Comparison of ENCODE assay signal across 19 cellular contexts in genomic region chr9:17318821-17319320, GRCh38.
DNase-seq lines count a peak whose midpoint lies in the region; ATAC-seq and TF ChIP-seq lines count a peak whose summit lies in the region.
"Had no signal": no experiment of that assay in that cellular context is flagged by ENCODE, and none has a peak within 500 bp of the region (broad histone marks: within the 10 kb centered on the region; RNA-seq: fewer than 3 reads in every experiment).

No MANE protein-coding gene starts in this region.

- no peak overlapping the region for H3K4me3 Mint-ChIP-seq in activated T-helper 17 cell treated with anti-CD3 and anti-CD28 coated beads, Interleukin-2, amount 50 U/mL, for 72 hours
- H3K4me3 Mint-ChIP-seq in Caco-2 (ENCODE audit: unreplicated experiment): no peak overlapping the region
- H3K4me3 Mint-ChIP-seq: CD14-positive monocyte had no signal

- H3F3A ChIP-seq in GM23248 (ENCODE audit: insufficient read depth): no peaks in the 10 kb centered on the region

- no peak for TF ChIP-seq CTCF in Caco-2 (IDR thresholded peaks at IDR 0.05; ENCODE audit: insufficient read depth in 1 of 2, low read depth in 1 of 2, low read length in 1 of 2, severe bottlenecking in 1 of 2, unreplicated experiment in 1 of 2)

- intact Hi-C loops in Caco-2 (cut with micrococcal nuclease; ENCODE audit: unreplicated experiment): no loop called here
- intact Hi-C loops in left colon (cut with DNase I, micrococcal nuclease): no loop called here

- no peaks in the 10 kb centered on the region for H3K4me1 Mint-ChIP-seq in activated T-helper 17 cell treated with anti-CD3 and anti-CD28 coated beads, Interleukin-2, amount 50 U/mL, for 72 hours
- H3K4me1 Mint-ChIP-seq in Caco-2 (ENCODE audit: low read depth, unreplicated experiment): no peaks in the 10 kb centered on the region
- H3K4me1 Mint-ChIP-seq: CD14-positive monocyte had no signal

- H3K27me3 Mint-ChIP-seq in activated T-helper 17 cell treated with anti-CD3 and anti-CD28 coated beads, Interleukin-2, amount 50 U/mL, for 72 hours: no peaks in the 10 kb centered on the region
- no peaks in the 10 kb centered on the region for H3K27me3 Mint-ChIP-seq in Caco-2 (ENCODE audit: insufficient read depth, unreplicated experiment)

- peaks cover 10% of the 10 kb centered on the region for H3K9me3 Mint-ChIP-seq in activated T-helper 17 cell treated with anti-CD3 and anti-CD28 coated beads, Interleukin-2, amount 50 U/mL, for 72 hours
- H3K9me3 Mint-ChIP-seq in Caco-2 (ENCODE audit: unreplicated experiment): no peaks in the 10 kb centered on the region

- 83 to 89% methylated on average over 4 of the region's 4 CpGs for WGBS in GM23248 (ENCODE audit: low coverage in 1 of 2, low lambda C conversion rate in 2 of 2, missing lambda C conversion rate in 2 of 2), 2 experiments

- no peak overlapping the region for H3K9ac ChIP-seq in GM23248
- H3K9ac ChIP-seq in adipocyte (ENCODE audit: low read length): no peak overlapping the region

- no peak overlapping the region for H3K4me3 ChIP-seq in GM23248
- no peak overlapping the region for H3K4me3 ChIP-seq in adipocyte (ENCODE audit: low read length)
- no peak overlapping the region for H3K4me3 ChIP-seq in Caco-2 (ENCODE audit: low read depth, low read length)
- H3K4me3 ChIP-seq: GM12878, SJSA1 had no signal

- H3K27ac ChIP-seq in GM23248: no peak overlapping the region
- H3K27ac ChIP-seq: RWPE1, SJSA1 had no signal

- H3K9me2 ChIP-seq in GM23248 (ENCODE audit: insufficient read depth): no peaks in the 10 kb centered on the region

- H3K9me3 ChIP-seq in GM23248 (ENCODE audit: low read depth) (no peaks in the 10 kb centered on the region), adipocyte (ENCODE audit: control insufficient read depth, low read length) (no peaks in the 10 kb centered on the region), Caco-2 (no peaks in the 10 kb centered on the region)
- H3K9me3 ChIP-seq: SJSA1 had no signal

- no peaks in the 10 kb centered on the region for H4K20me1 ChIP-seq in GM23248 (ENCODE audit: insufficient read depth)

- no peak for ATAC-seq in activated T-helper 17 cell treated with anti-CD3 and anti-CD28 coated beads, Interleukin-2, amount 50 U/mL, for 72 hours (replicated peaks)
- no peak for ATAC-seq in left colon
- ATAC-seq: GM12878, PC-3 had no signal

- no peak overlapping the region for H2AFZ ChIP-seq in GM23248

- no peak overlapping the region for H3K27ac Mint-ChIP-seq in activated T-helper 17 cell treated with anti-CD3 and anti-CD28 coated beads, Interleukin-2, amount 50 U/mL, for 72 hours
- H3K27ac Mint-ChIP-seq in Caco-2 (ENCODE audit: unreplicated experiment): no peak overlapping the region
- H3K27ac Mint-ChIP-seq: CD14-positive monocyte had no signal

- H3K27me3 ChIP-seq in GM23248 (replicated peaks; ENCODE audit: insufficient read depth) (no peaks in the 10 kb centered on the region), adipocyte (replicated peaks; ENCODE audit: control insufficient read depth, insufficient read depth, low read length) (no peaks in the 10 kb centered on the region), Caco-2 (replicated peaks; ENCODE audit: control insufficient read depth, insufficient read depth, low read length) (no peaks in the 10 kb centered on the region)
- H3K27me3 ChIP-seq: SJSA1 had no signal

- BruUV-seq in Caco-2 (replicated peaks; lab: Mats Ljungman, UMichigan): no TSS peak

- POLR2A ChIA-PET in Caco-2 (lab: Charles Lee): no interaction called here

- CTCF ChIA-PET in Caco-2 (lab: Charles Lee): no interaction called here

- peak; percentile 3 for DNase-seq in AG08395 (ENCODE audit: low spot score)
- peak; percentile 13 for DNase-seq in GM23248
- peak; percentile 51 for DNase-seq in adipocyte (ENCODE audit: low read depth)
- peak; percentile 3 for DNase-seq in fibroblast of peridontal ligament (ENCODE audit: extremely low read depth)
- DNase-seq in Caco-2: no peak
- DNase-seq in HPDE6-E6E7 (ENCODE audit: extremely low spot score): no peak
- DNase-seq in left colon: no peak
- DNase-seq: Kasumi-1, NCI-H1436, NCI-H2029, NCI-H2171, NCI-H774, PC-3, SW 1271 had no signal

- no peak overlapping the region for H3K4me2 ChIP-seq in GM23248 (ENCODE audit: unreplicated experiment)

- no peaks in the 10 kb centered on the region for H3K36me3 ChIP-seq in GM23248 (ENCODE audit: low read depth)
- H3K36me3 ChIP-seq in adipocyte (ENCODE audit: control insufficient read depth, insufficient read depth, low read length, severe bottlenecking): no peaks in the 10 kb centered on the region
- H3K36me3 ChIP-seq in Caco-2 (ENCODE audit: control insufficient read depth, insufficient read depth, low read length): no peaks in the 10 kb centered on the region
- H3K36me3 ChIP-seq: SJSA1 had no signal

- no peaks in the 10 kb centered on the region for H3K36me3 Mint-ChIP-seq in activated T-helper 17 cell treated with anti-CD3 and anti-CD28 coated beads, Interleukin-2, amount 50 U/mL, for 72 hours (ENCODE audit: low read depth)
- H3K36me3 Mint-ChIP-seq in Caco-2 (ENCODE audit: insufficient read depth, unreplicated experiment): no peaks in the 10 kb centered on the region

- in situ Hi-C loops in GM23248 (cut with MboI): no loop called here

- no peaks in the 10 kb centered on the region for H3K79me2 ChIP-seq in GM23248 (ENCODE audit: insufficient read depth)

- peaks cover 6% of the 10 kb centered on the region; the same call in 1 of the 2 replicates for H3K4me1 ChIP-seq in GM23248 (ENCODE audit: insufficient read depth)
- H3K4me1 ChIP-seq in adipocyte (ENCODE audit: control insufficient read depth, insufficient read depth, low read length): no peaks in the 10 kb centered on the region
- H3K4me1 ChIP-seq in Caco-2: no peaks in the 10 kb centered on the region
- H3K4me1 ChIP-seq: SJSA1 had no signal

Comparison
In these comparisons a context has a peak if more than half of its experiments do, and no peak if none do; other contexts are left out.
1. DNase-seq: peak in AG08395 (single experiment), GM23248 (single experiment), adipocyte (single experiment) and fibroblast of peridontal ligament (single experiment); none in Caco-2 (0 of 2), HPDE6-E6E7 (single experiment) and left colon (0 of 2).